1 cellular context compared by ENCODE assay signal in genomic region chr5:131164161-131164930, GRCh38.
TF ChIP-seq lines count a peak whose summit lies in the region.

No MANE protein-coding gene starts in this region.

TF ChIP-seq in HepG2, 621 proteins besides CTCF, POLR2A, EP300 and RAD21 (continued from another document and continues in another):
- peak; percentile 69 for TF ChIP-seq ZNF687 (CRISPR knock-in tag; IDR thresholded peaks at IDR 0.05)
- TF ChIP-seq TFE3 (CRISPR knock-in tag; IDR thresholded peaks at IDR 0.05): no peak
- TF ChIP-seq RBFOX2 (IDR thresholded peaks at IDR 0.05; ENCODE audit: low read depth, low read length): no peak
- no peak for TF ChIP-seq SIX1 (CRISPR knock-in tag; IDR thresholded peaks at IDR 0.05; ENCODE audit: borderline replicate concordance)
- peak; percentile 74 for TF ChIP-seq DBP (CRISPR knock-in tag; IDR thresholded peaks at IDR 0.05; ENCODE audit: not compliant biosample characterization)
- TF ChIP-seq PHF8 (CRISPR knock-in tag; IDR thresholded peaks at IDR 0.05): peak; percentile 82
- 0 out of 2 replicates have a peak, but pooled peaks have one; percentile 11 for TF ChIP-seq IRF2 (CRISPR knock-in tag; IDR thresholded peaks at IDR 0.05)
- peak; percentile 62; the same call in 1 of the 2 replicates for TF ChIP-seq ZNF768 (CRISPR knock-in tag; IDR thresholded peaks at IDR 0.05)
- 0 out of 2 replicates have a peak, but pooled peaks have one; percentile 49 for TF ChIP-seq HOXA5 (CRISPR knock-in tag; IDR thresholded peaks at IDR 0.05)
- no peak for TF ChIP-seq ZNF512 (CRISPR knock-in tag; IDR thresholded peaks at IDR 0.05)
- TF ChIP-seq MEIS2 (CRISPR knock-in tag; IDR thresholded peaks at IDR 0.05): peak; percentile 87; the same call in 1 of the 2 replicates
- no peak for TF ChIP-seq PAF1 (CRISPR knock-in tag; IDR thresholded peaks at IDR 0.05)
- 0 out of 2 replicates have a peak, but pooled peaks have one; percentile 29 for TF ChIP-seq PRMT3 (CRISPR knock-in tag; IDR thresholded peaks at IDR 0.05; ENCODE audit: borderline replicate concordance, low read depth)
- TF ChIP-seq BCL3 (CRISPR knock-in tag; IDR thresholded peaks at IDR 0.05): 0 out of 2 replicates have a peak, but pooled peaks have one; percentile 73
- TF ChIP-seq KLF12 (CRISPR knock-in tag; IDR thresholded peaks at IDR 0.05; ENCODE audit: borderline replicate concordance): peak; percentile 68; the same call in 1 of the 2 replicates
- 0 out of 2 replicates have a peak, but pooled peaks have one; percentile 62 for TF ChIP-seq ZNF761 (CRISPR knock-in tag; conservative IDR thresholded peaks at IDR 0.05)
- TF ChIP-seq ZBTB44 (CRISPR knock-in tag; IDR thresholded peaks at IDR 0.05): no peak
- TF ChIP-seq RFX3 (CRISPR knock-in tag; IDR thresholded peaks at IDR 0.05): no peak
- peak in 1 of 2 experiments; percentile 31; a peak in 1 of 4 replicates for TF ChIP-seq REST (IDR thresholded peaks at IDR 0.05; ENCODE audit: borderline replicate concordance in 1 of 2, low read depth in 1 of 2, low read length in 2 of 2)
- TF ChIP-seq BRD4 (CRISPR knock-in tag; IDR thresholded peaks at IDR 0.05): peak; percentile 81; the same call in 1 of the 2 replicates
- no peak for TF ChIP-seq HOXA9 (CRISPR knock-in tag; IDR thresholded peaks at IDR 0.05; ENCODE audit: borderline replicate concordance)
- TF ChIP-seq ZNF607 (CRISPR knock-in tag; IDR thresholded peaks at IDR 0.05; ENCODE audit: borderline replicate concordance): no peak
- peak; percentile 10; the same call in 1 of the 2 replicates for TF ChIP-seq ZNF335 (CRISPR knock-in tag; IDR thresholded peaks at IDR 0.05)
- TF ChIP-seq IRF9 (CRISPR knock-in tag; IDR thresholded peaks at IDR 0.05; ENCODE audit: borderline replicate concordance): peak; percentile 36; the same call in 1 of the 2 replicates
- peak; percentile 35; the same call in 1 of the 2 replicates for TF ChIP-seq SMAD9 (CRISPR knock-in tag; IDR thresholded peaks at IDR 0.05)
- no peak for TF ChIP-seq ZNF326 (CRISPR knock-in tag; IDR thresholded peaks at IDR 0.05; ENCODE audit: borderline replicate concordance)
- TF ChIP-seq E2F2 (CRISPR knock-in tag; IDR thresholded peaks at IDR 0.05; ENCODE audit: borderline replicate concordance): peak; percentile 80; the same call in 1 of the 2 replicates
- no peak for TF ChIP-seq MTF2 (CRISPR knock-in tag; IDR thresholded peaks at IDR 0.05; ENCODE audit: borderline replicate concordance)
- TF ChIP-seq ZNF816 (CRISPR knock-in tag; IDR thresholded peaks at IDR 0.05; ENCODE audit: borderline replicate concordance): peak; percentile 89
- TF ChIP-seq TARDBP (CRISPR knock-in tag; IDR thresholded peaks at IDR 0.05): no peak
- TF ChIP-seq ZFX (CRISPR knock-in tag; IDR thresholded peaks at IDR 0.05; ENCODE audit: low read depth): peak; percentile 96
- 0 out of 2 replicates have a peak, but pooled peaks have one; percentile 19 for TF ChIP-seq AFF4 (CRISPR knock-in tag; IDR thresholded peaks at IDR 0.05)
- peak; percentile 83; the same call in 1 of the 2 replicates for TF ChIP-seq MLLT10 (CRISPR knock-in tag; IDR thresholded peaks at IDR 0.05)
- peak; percentile 83 for TF ChIP-seq JARID2 (CRISPR knock-in tag; IDR thresholded peaks at IDR 0.05; ENCODE audit: insufficient replicate concordance)
- TF ChIP-seq FOXA3 (CRISPR knock-in tag; IDR thresholded peaks at IDR 0.05): no peak
- TF ChIP-seq NFE2L2 (IDR thresholded peaks at IDR 0.05; ENCODE audit: low read length): no peak
